ENCODE assay signal across 1 cellular context in the genomic region with DNA sequence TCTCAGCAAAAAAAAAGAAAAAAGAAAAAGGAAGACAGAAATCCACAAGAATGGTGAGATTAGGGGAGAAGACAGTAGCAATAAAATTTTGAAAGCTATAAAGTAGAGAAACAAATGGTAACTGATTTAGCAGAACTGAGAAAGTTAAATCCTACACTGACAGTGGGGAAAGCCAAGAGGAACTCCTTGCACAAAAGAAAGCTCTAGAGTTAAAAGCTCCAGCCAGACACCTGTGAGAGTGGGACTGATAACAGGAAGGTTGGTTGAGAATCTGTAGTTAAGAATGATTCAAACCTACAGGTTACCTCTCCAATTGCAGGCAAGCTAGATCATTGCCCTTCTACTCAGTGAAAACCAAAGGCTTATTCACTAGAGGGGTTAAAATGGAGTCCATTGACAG.
TF ChIP-seq lines count a peak whose summit lies in the region.

No MANE protein-coding gene starts in this region.

TF ChIP-seq in K562, 482 proteins besides CTCF, POLR2A, EP300 and RAD21 (continued from another document):
- TF ChIP-seq MAFF (IDR thresholded peaks at IDR 0.05; ENCODE audit: low read length) = no peak
- no peak for TF ChIP-seq HIVEP1 (CRISPR knock-in tag; IDR thresholded peaks at IDR 0.05)
- no peak for TF ChIP-seq ZNF23 (CRISPR knock-in tag; IDR thresholded peaks at IDR 0.05)
